ENCODE assay signal across 11 cellular contexts in genomic region chr6:170026272-170027110, GRCh38.
DNase-seq lines count a peak whose midpoint lies in the region; ATAC-seq and TF ChIP-seq lines count a peak whose summit lies in the region.
"Had no signal": no experiment of that assay in that cellular context is flagged by ENCODE, and none has a peak within 500 bp of the region (broad histone marks: within the 10 kb centered on the region; RNA-seq: fewer than 3 reads in every experiment).

No MANE protein-coding gene starts in this region.

- no peaks in the 10 kb centered on the region for H3K27me3 Mint-ChIP-seq in mesothelial cell of epicardium (ENCODE audit: low read depth)

- no peak for TF ChIP-seq CTCF in mesothelial cell of epicardium (IDR thresholded peaks at IDR 0.05; ENCODE audit: unreplicated experiment)

- H3K36me3 Mint-ChIP-seq in mesothelial cell of epicardium, result no peaks in the 10 kb centered on the region

- H3K9me3 Mint-ChIP-seq in mesothelial cell of epicardium, result no peaks in the 10 kb centered on the region

- H3K27ac ChIP-seq in urinary bladder (ENCODE audit: low read depth), result peak overlapping the region; percentile 15
- H3K27ac ChIP-seq: A549 had no signal

- intact Hi-C loops in left ventricle myocardium superior (cut with micrococcal nuclease), result no loop called here

- WGBS in urinary bladder, result 87% methylated on average over 25 of the region's 25 CpGs

- no peak overlapping the region for H3K4me3 ChIP-seq in urinary bladder (ENCODE audit: low read depth, low read length)
- H3K4me3 ChIP-seq: A549 had no signal

- ATAC-seq in left lobe of liver (peak; percentile 14), HG03039 (IDR thresholded peaks at IDR 0.05; ENCODE audit: unreplicated experiment) (no peak), left ventricle myocardium superior (no peak)
- ATAC-seq: A549 had no signal

- DNase-seq in activated T-cell treated with anti-CD3 and anti-CD28 coated beads, Interleukin-2, amount 50 U/mL, for 1 hour, result peak; percentile 8
- DNase-seq in activated T-cell treated with anti-CD3 and anti-CD28 coated beads for 4 hours, result no peak
- peak; percentile 98 for DNase-seq in NCI-H774 (lab: John Stamatoyannopoulos, UW)
- peak; percentile 58 for DNase-seq in left lobe of liver (ENCODE audit: low spot score)
- no peak for DNase-seq in mesothelial cell of epicardium (ENCODE audit: low spot score in 2 of 2, unreplicated experiment in 2 of 2)
- no peak for DNase-seq in left ventricle myocardium superior
- DNase-seq: activated gamma-delta T cell; effector CD8-positive, alpha-beta T cell had no signal

- peaks cover 28% of the 10 kb centered on the region for H3K4me1 Mint-ChIP-seq in mesothelial cell of epicardium

- H3K4me3 Mint-ChIP-seq in mesothelial cell of epicardium, result no peak overlapping the region

- H3K36me3 ChIP-seq in urinary bladder (ENCODE audit: insufficient read depth), result no peaks in the 10 kb centered on the region

- no peaks in the 10 kb centered on the region for H3K4me1 ChIP-seq in urinary bladder (ENCODE audit: insufficient read depth)
- H3K4me1 ChIP-seq: A549 had no signal

- no peak overlapping the region for H3K27ac Mint-ChIP-seq in mesothelial cell of epicardium

Comparison
In these comparisons a context has a peak if more than half of its experiments do, and no peak if none do; other contexts are left out.
1. DNase-seq: peak in activated T-cell treated with anti-CD3 and anti-CD28 coated beads, Interleukin-2, amount 50 U/mL, for 1 hour (single experiment), NCI-H774 (single experiment) and left lobe of liver (single experiment); none in activated T-cell treated with anti-CD3 and anti-CD28 coated beads for 4 hours (single experiment), mesothelial cell of epicardium (0 of 2) and left ventricle myocardium superior (single experiment).